ENCODE assay signal across 8 cellular contexts in genomic region chr14:88189040-88189839, GRCh38.
A peak's percentile ranks its signal among the peaks of the same experiment; 100 is the strongest.
DNase-seq lines count a peak whose midpoint lies in the region; ATAC-seq and TF ChIP-seq lines count a peak whose summit lies in the region.

No MANE protein-coding gene starts in this region.

- TF ChIP-seq POLR2A in IMR-90 (IDR thresholded peaks at IDR 0.05; ENCODE audit: low read depth, low read length): no peak

- H3K4me1 ChIP-seq in DND-41 (ENCODE audit: insufficient read depth, low read length) (peaks cover 2% of the 10 kb centered on the region; the same call in 1 of the 2 replicates), IMR-90 (ENCODE audit: control insufficient read depth, insufficient read depth, low read length) (peaks cover 4% of the 10 kb centered on the region; the same call in 1 of the 2 replicates), OCI-LY1 (ENCODE audit: insufficient read depth, low read length, severe bottlenecking) (peaks cover 4% of the 10 kb centered on the region), parathyroid adenoma (no peaks in the 10 kb centered on the region)

- CTCF ChIA-PET in IMR-90 (lab: Yijun Ruan, JAX): interaction anchor here (0.5 to 1.6 kb wide), 21 partner anchors 9 to 371 kb away, joined by 3 to 11 read pairs (median 3); no protein-coding TSS in a partner anchor

- H4K5ac ChIP-seq in IMR-90 (ENCODE audit: low read depth, low read length): no peak overlapping the region

- no peak overlapping the region for H3K23ac ChIP-seq in IMR-90 (ENCODE audit: low read depth, low read length)

- H3F3A ChIP-seq in OCI-LY1 (ENCODE audit: insufficient read depth, low read length): no peaks in the 10 kb centered on the region

- no peak overlapping the region for H2BK20ac ChIP-seq in IMR-90 (ENCODE audit: low read depth, low read length)

- H3K4me3 ChIP-seq in DND-41 (ENCODE audit: low read depth in 1 of 2, low read length in 2 of 2) (no peak overlapping the region), IMR-90 (ENCODE audit: insufficient read depth, low read depth, low read length) (peak overlapping the region; percentile 33), OCI-LY1 (ENCODE audit: low read depth, low read length, poor library complexity, severe bottlenecking) (no peak overlapping the region), parathyroid adenoma (ENCODE audit: low read depth, low read length) (peak overlapping the region; percentile 36)

- no peak overlapping the region for H2BK15ac ChIP-seq in IMR-90 (ENCODE audit: low read depth, low read length)

- no peaks in the 10 kb centered on the region for H3K79me1 ChIP-seq in IMR-90 (ENCODE audit: low read depth in 1 of 2, low read length in 2 of 2)

- peak; percentile 69 for DNase-seq in DND-41
- peak; percentile 87 for DNase-seq in IMR-90
- DNase-seq in activated naive CD4-positive, alpha-beta T cell treated with anti-CD3 and anti-CD28 coated beads, Interleukin-2, amount 50 U/mL, for 16 hours: peak; percentile 31
- DNase-seq in Right ventricle myocardium superior: no peak
- DNase-seq in UCSD-AML1 (lab: John Stamatoyannopoulos, UW; ENCODE audit: unreplicated experiment): no peak

- no peak overlapping the region for H4K91ac ChIP-seq in IMR-90 (ENCODE audit: insufficient read depth, low read depth, low read length)

- TF ChIP-seq CTCF in DND-41 (IDR thresholded peaks at IDR 0.05; ENCODE audit: borderline replicate concordance, extremely low read depth, low read length, poor library complexity, severe bottlenecking) (peak; percentile 82), IMR-90 (conservative IDR thresholded peaks at IDR 0.05; ENCODE audit: low read depth, low read length) (peak; percentile 76), OCI-LY1 (IDR thresholded peaks at IDR 0.05; ENCODE audit: low read length) (peak; percentile 68), parathyroid adenoma (IDR thresholded peaks at IDR 0.05) (peak; percentile 60)

- intact Hi-C loops in IMR-90 (cut with micrococcal nuclease): loop anchor here (1.0 to 5.0 kb wide), 6 partner anchors 196 to 371 kb away; partner anchors contain the start of gene SPATA7
- intact Hi-C loops in Right ventricle myocardium superior (cut with DNase I): no loop called here

- no peaks in the 10 kb centered on the region for H3K9me1 ChIP-seq in IMR-90 (ENCODE audit: insufficient read depth, low read length)

- H3K9ac ChIP-seq in DND-41 (ENCODE audit: low read depth, low read length): no peak overlapping the region
- H3K9ac ChIP-seq in IMR-90 (ENCODE audit: low read depth, low read length): no peak overlapping the region
- H3K9ac ChIP-seq in OCI-LY1 (ENCODE audit: low read length): no peak overlapping the region
- H3K9ac ChIP-seq in parathyroid adenoma: no peak overlapping the region

- H3K27me3 ChIP-seq in DND-41 (ENCODE audit: insufficient read depth, low read length, poor library complexity) (peaks cover 7% of the 10 kb centered on the region), IMR-90 (ENCODE audit: control insufficient read depth, insufficient read depth, low read length) (peaks cover 1% of the 10 kb centered on the region), OCI-LY1 (ENCODE audit: insufficient read depth, low read length) (no peaks in the 10 kb centered on the region), parathyroid adenoma (ENCODE audit: control insufficient read depth, insufficient read depth, low read length) (no peaks in the 10 kb centered on the region)

- H2AFZ ChIP-seq in DND-41 (ENCODE audit: low read depth, low read length): peak overlapping the region; percentile 7; the same call in 1 of the 2 replicates
- H2AFZ ChIP-seq in IMR-90 (replicated peaks; ENCODE audit: low read length, poor library complexity): peak overlapping the region; percentile 50
- H2AFZ ChIP-seq in OCI-LY1 (ENCODE audit: low read length): no peak overlapping the region
- peak overlapping the region; percentile 84 for H2AFZ ChIP-seq in parathyroid adenoma

- H3K79me2 ChIP-seq in DND-41 (ENCODE audit: insufficient read depth, low read length) (no peaks in the 10 kb centered on the region), OCI-LY1 (ENCODE audit: insufficient read depth, low read length) (no peaks in the 10 kb centered on the region), parathyroid adenoma (no peaks in the 10 kb centered on the region)

- no peak overlapping the region for H4K8ac ChIP-seq in IMR-90 (ENCODE audit: low read depth in 2 of 2, low read length in 2 of 2)

- peak; percentile 75 for TF ChIP-seq RAD21 in IMR-90 (IDR thresholded peaks at IDR 0.05; ENCODE audit: low read length)

- no peak overlapping the region for H2AK5ac ChIP-seq in IMR-90 (ENCODE audit: low read depth, low read length)

- no peaks in the 10 kb centered on the region for H4K20me1 ChIP-seq in DND-41 (ENCODE audit: insufficient read depth, low read length)
- H4K20me1 ChIP-seq in IMR-90 (ENCODE audit: insufficient read depth, low read length): no peaks in the 10 kb centered on the region
- no peaks in the 10 kb centered on the region for H4K20me1 ChIP-seq in OCI-LY1 (ENCODE audit: insufficient read depth, low read length)

- no peak overlapping the region for H2BK120ac ChIP-seq in IMR-90 (ENCODE audit: low read depth, low read length)

- no peak overlapping the region for H3K27ac ChIP-seq in DND-41 (ENCODE audit: low read length)
- no peak overlapping the region for H3K27ac ChIP-seq in IMR-90 (ENCODE audit: insufficient read depth, low read length)
- H3K27ac ChIP-seq in OCI-LY1 (ENCODE audit: low read depth, low read length, poor library complexity, severe bottlenecking): no peak overlapping the region
- H3K27ac ChIP-seq in parathyroid adenoma: no peak overlapping the region

- H3K9me2 ChIP-seq in OCI-LY1 (ENCODE audit: low read depth, low read length): no peaks in the 10 kb centered on the region

- H3K18ac ChIP-seq in IMR-90 (ENCODE audit: low read depth, low read length): no peak overlapping the region

- H2BK5ac ChIP-seq in IMR-90 (ENCODE audit: low read depth, low read length, poor library complexity, severe bottlenecking): no peak overlapping the region

- no TSS peak for BruUV-seq in IMR-90 (replicated peaks; lab: Mats Ljungman, UMichigan)

- dilution Hi-C loops in IMR-90 (cut with HindIII; ENCODE audit: low sequenced_read_pairs, unreplicated experiment): no loop called here

- 0% methylated on average over 1 of the region's 18 CpGs; no CpG with 5 or more reads in 1 of the 2 experiments for WGBS in IMR-90 (ENCODE audit: extremely low coverage in 2 of 2, insufficient read length in 1 of 2), 2 experiments

- peak; percentile 94 for ATAC-seq in DND-41 (ENCODE audit: insufficient read depth, low read depth)
- peak; percentile 82 for ATAC-seq in GM21447 (IDR thresholded peaks at IDR 0.05; ENCODE audit: unreplicated experiment)
- peak; percentile 98 for ATAC-seq in IMR-90 (ENCODE audit: low read depth)
- ATAC-seq in Right ventricle myocardium superior (ENCODE audit: poor library complexity): peak; percentile 97

- in situ Hi-C loops in IMR-90 (cut with MboI; ENCODE audit: low sequenced_read_pairs): no loop called here

- H3K4me2 ChIP-seq in DND-41 (ENCODE audit: insufficient read depth, low read length): no peak overlapping the region; the same call in 1 of the 2 replicates
- peak overlapping the region; percentile 90 for H3K4me2 ChIP-seq in IMR-90 (ENCODE audit: low read depth, low read length)
- H3K4me2 ChIP-seq in OCI-LY1 (ENCODE audit: low read length): peak overlapping the region; percentile 14; the same call in 1 of the 2 replicates
- peak overlapping the region; percentile 67 for H3K4me2 ChIP-seq in parathyroid adenoma (ENCODE audit: low read length)

- H3K36me3 ChIP-seq in DND-41 (ENCODE audit: insufficient read depth, low read length) (no peaks in the 10 kb centered on the region), IMR-90 (ENCODE audit: control insufficient read depth, insufficient read depth, low read length) (no peaks in the 10 kb centered on the region), OCI-LY1 (ENCODE audit: insufficient read depth, low read length) (no peaks in the 10 kb centered on the region), parathyroid adenoma (ENCODE audit: control insufficient read depth, insufficient read depth, low read length) (no peaks in the 10 kb centered on the region)

- POLR2A ChIA-PET in IMR-90 (lab: Charles Lee; ENCODE audit: unreplicated experiment): no interaction called here

- no peak overlapping the region for H2AK9ac ChIP-seq in IMR-90 (replicated peaks; ENCODE audit: low read depth, low read length, poor library complexity)

- no peak overlapping the region for H3K4ac ChIP-seq in IMR-90 (ENCODE audit: low read depth, low read length)

- no peak overlapping the region for H3K14ac ChIP-seq in IMR-90 (replicated peaks; ENCODE audit: low read depth, low read length)

- H3K9me3 ChIP-seq in DND-41 (ENCODE audit: insufficient read depth, low read length, severe bottlenecking) (no peaks in the 10 kb centered on the region), IMR-90 (ENCODE audit: control insufficient read depth, insufficient read depth, low read length) (no peaks in the 10 kb centered on the region), OCI-LY1 (ENCODE audit: low read length) (no peaks in the 10 kb centered on the region), parathyroid adenoma (ENCODE audit: control insufficient read depth, low read length) (no peaks in the 10 kb centered on the region)

- no peak overlapping the region for H3K56ac ChIP-seq in IMR-90 (ENCODE audit: extremely low read depth, insufficient read depth, low read length)

TF ChIP-seq in IMR-90, 13 proteins besides CTCF, POLR2A, EP300 and RAD21:
- TF ChIP-seq, protein P1, sequence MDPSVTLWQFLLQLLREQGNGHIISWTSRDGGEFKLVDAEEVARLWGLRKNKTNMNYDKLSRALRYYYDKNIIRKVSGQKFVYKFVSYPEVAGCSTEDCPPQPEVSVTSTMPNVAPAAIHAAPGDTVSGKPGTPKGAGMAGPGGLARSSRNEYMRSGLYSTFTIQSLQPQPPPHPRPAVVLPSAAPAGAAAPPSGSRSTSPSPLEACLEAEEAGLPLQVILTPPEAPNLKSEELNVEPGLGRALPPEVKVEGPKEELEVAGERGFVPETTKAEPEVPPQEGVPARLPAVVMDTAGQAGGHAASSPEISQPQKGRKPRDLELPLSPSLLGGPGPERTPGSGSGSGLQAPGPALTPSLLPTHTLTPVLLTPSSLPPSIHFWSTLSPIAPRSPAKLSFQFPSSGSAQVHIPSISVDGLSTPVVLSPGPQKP (IDR thresholded peaks at IDR 0.05; ENCODE audit: borderline replicate concordance, low read depth, low read length): no peak
- TF ChIP-seq NFE2L2 (IDR thresholded peaks at IDR 0.05; ENCODE audit: low read depth, low read length) (no peak), FOS (IDR thresholded peaks at IDR 0.05; ENCODE audit: low read depth, low read length) (0 out of 2 replicates have a peak, but pooled peaks have one; percentile 30), CEBPB (IDR thresholded peaks at IDR 0.05; ENCODE audit: low read depth, low read length) (peak; percentile 95), MAFK (IDR thresholded peaks at IDR 0.05; ENCODE audit: low read depth, low read length) (no peak), SMC3 (IDR thresholded peaks at IDR 0.05; ENCODE audit: low read depth, low read length) (peak; percentile 55)

Comparison
In these comparisons a context has a peak if more than half of its experiments do, and no peak if none do; other contexts are left out.
1. DNase-seq: peak in DND-41 (single experiment), IMR-90 (single experiment) and activated naive CD4-positive, alpha-beta T cell treated with anti-CD3 and anti-CD28 coated beads, Interleukin-2, amount 50 U/mL, for 16 hours (single experiment); none in Right ventricle myocardium superior (single experiment) and UCSD-AML1 (single experiment).
2. H3K4me3 ChIP-seq: peak in IMR-90 (single experiment) and parathyroid adenoma (single experiment); none in DND-41 (0 of 2) and OCI-LY1 (single experiment).
3. Peak in every context shown above with its lines, with median percentiles within 50 percentile points of each other: ATAC-seq and CTCF ChIP-seq.